ENCODE assay signal across 28 cellular contexts in the genomic region with DNA sequence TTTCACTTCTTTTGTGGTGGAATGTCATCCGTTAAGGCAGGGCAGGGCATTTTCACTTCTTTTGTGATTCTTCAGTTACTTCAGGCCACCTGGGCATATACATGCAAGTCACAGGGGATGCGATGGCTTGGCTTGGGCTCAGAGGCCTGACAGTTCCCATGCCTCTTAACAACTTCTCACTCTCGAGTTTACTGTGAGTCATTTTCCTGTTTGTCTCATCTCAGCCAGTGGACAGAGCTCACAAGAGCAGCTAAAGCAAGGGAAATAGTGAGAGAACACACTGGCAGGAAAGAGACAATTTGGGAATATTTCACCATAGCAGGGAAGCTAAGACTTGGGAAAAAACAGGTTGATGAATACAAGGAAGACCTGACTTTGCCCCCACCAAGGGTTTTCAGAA.
"Had no signal": no experiment of that assay in that cellular context is flagged by ENCODE, and none has a peak within 500 bp of the region (broad histone marks: within the 10 kb centered on the region; RNA-seq: fewer than 3 reads in every experiment).

No MANE protein-coding gene starts in this region.

- H3K4me3 ChIP-seq: adrenal gland, esophagus muscularis mucosa, ovary, skin epidermis, thoracic aorta had no signal

- DNase-seq: activated CD4-positive, alpha-beta T cell treated with anti-CD3 and anti-CD28 coated beads for 4 hours; activated CD4-positive, alpha-beta T cell treated with anti-CD3 and anti-CD28 coated beads, Interleukin-2, amount 50 U/mL, for 48 hours; activated CD8-positive, alpha-beta memory T cell treated with anti-CD3 and anti-CD28 coated beads for 24 hours; activated effector memory CD4-positive, alpha-beta T cell treated with Interleukin-2 at 50 U/mL for 16 hours; activated naive CD4-positive, alpha-beta T cell treated with anti-CD3 and anti-CD28 coated beads for 36 hours; activated naive CD8-positive, alpha-beta T cell treated with anti-CD3 and anti-CD28 coated beads for 36 hours; adrenal gland; aorta; caudate nucleus; cortex of kidney; foreskin melanocyte; islet precursor cell; left cardiac atrium; mammary epithelial cell; midbrain; naive thymus-derived CD4-positive, alpha-beta T cell; ovary; retina; stimulated activated CD4-positive, alpha-beta T cell treated with anti-CD3 and anti-CD28 coated beads, Interleukin-12 subunit alpha, Interleukin-12 subunit beta, amount 100 ng/mL, for 4 hours; stimulated activated CD4-positive, alpha-beta T cell treated with anti-CD3 and anti-CD28 coated beads, Interleukin-4, amount 100 ng/mL, for 1 hour; stimulated activated naive CD8-positive, alpha-beta T cell treated with anti-CD3 and anti-CD28 coated beads, Interleukin-15, Interleukin-2, amounts not matched to agents 100 U/mL and 50 U/mL, for 24 hours; T-helper 1 cell; trophoblast cell had no signal

- ATAC-seq: left cardiac atrium; naive thymus-derived CD4-positive, alpha-beta T cell; sciatic nerve; stimulated activated naive CD8-positive, alpha-beta T cell treated with anti-CD3 and anti-CD28 coated beads, Interleukin-15, Interleukin-2, amounts not matched to agents 100 U/mL and 50 U/mL, for 24 hours had no signal

- FAIRE-seq: urothelium cell line had no signal
